ENCODE assay signal across 1 cellular context in the genomic region with DNA sequence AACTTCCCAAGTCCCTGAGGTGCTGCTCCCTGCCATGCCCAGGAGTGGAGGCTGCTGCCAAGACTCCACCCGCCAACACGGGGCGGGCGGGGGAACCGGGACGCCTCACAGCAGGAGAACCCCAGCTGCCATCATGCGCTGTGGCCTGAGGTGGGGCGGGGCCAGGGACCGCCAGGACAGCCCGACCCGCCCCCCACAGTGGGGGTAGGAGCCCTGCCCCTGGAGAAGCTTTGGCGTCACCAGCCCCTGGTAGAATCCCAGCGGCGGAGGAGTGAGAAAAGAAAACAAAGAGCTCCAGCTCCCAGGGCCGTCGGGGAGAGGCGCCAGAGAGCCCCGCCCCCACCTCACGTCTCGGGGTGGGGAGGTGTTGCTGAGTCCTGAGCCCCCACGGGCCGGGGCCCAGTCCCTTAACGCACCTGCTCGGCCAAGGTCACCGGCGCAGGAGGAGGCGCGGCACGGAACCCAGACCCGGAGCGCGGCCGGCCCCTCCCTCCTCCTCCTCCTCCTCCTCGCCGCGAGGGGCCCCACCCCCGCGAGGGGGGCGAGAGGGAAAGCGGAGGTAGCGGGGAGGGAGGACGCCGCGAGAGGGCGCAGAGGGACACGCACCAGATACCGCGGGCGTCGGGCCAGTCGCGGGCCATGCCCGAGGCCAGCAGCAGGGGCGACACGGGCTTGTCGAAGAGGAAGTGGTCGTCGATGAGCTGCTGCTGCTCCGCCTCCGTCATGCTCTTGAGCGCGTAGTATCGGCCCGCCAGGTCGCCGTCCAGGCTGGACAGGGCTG.
TF ChIP-seq lines count a peak whose summit lies in the region.

No MANE protein-coding gene starts in this region.

TF ChIP-seq in GM12878, 131 proteins besides CTCF, POLR2A, EP300 and RAD21 (continued from another document):
- TF ChIP-seq, protein P1, sequence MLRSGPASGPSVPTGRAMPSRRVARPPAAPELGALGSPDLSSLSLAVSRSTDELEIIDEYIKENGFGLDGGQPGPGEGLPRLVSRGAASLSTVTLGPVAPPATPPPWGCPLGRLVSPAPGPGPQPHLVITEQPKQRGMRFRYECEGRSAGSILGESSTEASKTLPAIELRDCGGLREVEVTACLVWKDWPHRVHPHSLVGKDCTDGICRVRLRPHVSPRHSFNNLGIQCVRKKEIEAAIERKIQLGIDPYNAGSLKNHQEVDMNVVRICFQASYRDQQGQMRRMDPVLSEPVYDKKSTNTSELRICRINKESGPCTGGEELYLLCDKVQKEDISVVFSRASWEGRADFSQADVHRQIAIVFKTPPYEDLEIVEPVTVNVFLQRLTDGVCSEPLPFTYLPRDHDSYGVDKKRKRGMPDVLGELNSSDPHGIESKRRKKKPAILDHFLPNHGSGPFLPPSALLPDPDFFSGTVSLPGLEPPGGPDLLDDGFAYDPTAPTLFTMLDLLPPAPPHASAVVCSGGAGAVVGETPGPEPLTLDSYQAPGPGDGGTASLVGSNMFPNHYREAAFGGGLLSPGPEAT (IDR thresholded peaks at IDR 0.05; ENCODE audit: low read depth): no peak
- 0 out of 2 replicates have a peak, but pooled peaks have one; percentile 13 for TF ChIP-seq YY1 (IDR thresholded peaks at IDR 0.05; ENCODE audit: low read depth, low read length)
TF ChIP-seq in GM12878: peak in this region for 19.
